Comparison of ENCODE assay signal across 11 cellular contexts in genomic region chr11:72735495-72736027, GRCh38. TPM values are rescaled to one million over a fixed set of nuclear protein-coding genes. Genes with fewer than 3 reads are reported as not detected.
A peak's percentile ranks its signal among the peaks of the same experiment; 100 is the strongest.
DNase-seq lines count a peak whose midpoint lies in the region; ATAC-seq and TF ChIP-seq lines count a peak whose summit lies in the region.
"Had no signal": no experiment of that assay in that cellular context is flagged by ENCODE, and none has a peak within 500 bp of the region (broad histone marks: within the 10 kb centered on the region; RNA-seq: fewer than 3 reads in every experiment).

No MANE protein-coding gene starts in this region.

- no peak for TF ChIP-seq POLR2A in upper lobe of left lung (IDR thresholded peaks at IDR 0.05)

- TF ChIP-seq CTCF in upper lobe of left lung (IDR thresholded peaks at IDR 0.05): no peak

- no peak for DNase-seq in activated naive CD4-positive, alpha-beta T cell treated with anti-CD3 and anti-CD28 coated beads, Interleukin-2, amount 10 ng/mL, durations not matched to agents 7 days and 5 days
- DNase-seq in activated naive CD4-positive, alpha-beta T cell treated with anti-CD3 and anti-CD28 coated beads, Interleukin-2, amount 50 U/mL, for 16 hours: no peak
- no peak for DNase-seq in activated naive CD8-positive, alpha-beta T cell treated with anti-CD3 and anti-CD28 coated beads for 36 hours
- DNase-seq in immature natural killer cell: no peak
- peak in 1 of 2 donors; percentile 75 for DNase-seq in upper lobe of left lung
- no peak for DNase-seq in DMS 273 (lab: John Stamatoyannopoulos, UW; ENCODE audit: unreplicated experiment)
- DNase-seq in activated naive CD4-positive, alpha-beta T cell treated with anti-CD3 and anti-CD28 coated beads, Interleukin-2, amount 50 U/mL, for 72 hours (ENCODE audit: low spot score in 2 of 2): no peak
- DNase-seq: GOT3 had no signal

- H3K4me1 Mint-ChIP-seq in activated naive CD4-positive, alpha-beta T cell treated with anti-CD3 and anti-CD28 coated beads, Interleukin-2, amount 10 ng/mL, durations not matched to agents 7 days and 5 days: peaks cover 55% of the 10 kb centered on the region
- peaks cover 40% of the 10 kb centered on the region for H3K4me1 Mint-ChIP-seq in activated naive CD8-positive, alpha-beta T cell treated with anti-CD3 and anti-CD28 coated beads for 36 hours
- H3K4me1 Mint-ChIP-seq in immature natural killer cell: peaks cover 84 to 97% of the 10 kb centered on the region in 2 donors

- 65 to 70% methylated on average over 6 to 8 of the region's 8 CpGs for WGBS in upper lobe of left lung, 2 donors

- ATAC-seq in upper lobe of left lung (ENCODE audit: low FRiP score in 2 of 2) (no peak), HG02588 (IDR thresholded peaks at IDR 0.05; ENCODE audit: unreplicated experiment) (no peak)
- no peak for ATAC-seq in activated naive CD4-positive, alpha-beta T cell treated with anti-CD3 and anti-CD28 coated beads, Interleukin-2, amount 50 U/mL, for 72 hours

- CTCF ChIA-PET in activated naive CD4-positive, alpha-beta T cell treated with anti-CD3 and anti-CD28 coated beads, Interleukin-2, amount 10 ng/mL, durations not matched to agents 7 days and 5 days (lab: Charles Lee): interaction anchor here (0.6 to 2.6 kb wide), 4 partner anchors 11 to 59 kb away, joined by 3 to 19 read pairs (median 10); no protein-coding TSS in a partner anchor

- H3K27ac ChIP-seq in upper lobe of left lung: peak overlapping the region; percentile 87 to 93 (median 92)
- H3K27ac ChIP-seq: parathyroid adenoma had no signal

- no peak overlapping the region for H3K4me3 Mint-ChIP-seq in activated naive CD4-positive, alpha-beta T cell treated with anti-CD3 and anti-CD28 coated beads, Interleukin-2, amount 10 ng/mL, durations not matched to agents 7 days and 5 days
- H3K4me3 Mint-ChIP-seq in activated naive CD8-positive, alpha-beta T cell treated with anti-CD3 and anti-CD28 coated beads for 36 hours: no peak overlapping the region
- peak overlapping the region in 4 of 5 donors; percentile 52 to 90 (median 68) for H3K4me3 Mint-ChIP-seq in immature natural killer cell
- H3K4me3 Mint-ChIP-seq: brain had no signal

- peaks cover 0 to 5% (median 0%) of the 10 kb centered on the region in 4 donors for H3K36me3 ChIP-seq in upper lobe of left lung

- peak overlapping the region; percentile 83 for H3K27ac Mint-ChIP-seq in activated naive CD4-positive, alpha-beta T cell treated with anti-CD3 and anti-CD28 coated beads, Interleukin-2, amount 10 ng/mL, durations not matched to agents 7 days and 5 days
- H3K27ac Mint-ChIP-seq in activated naive CD8-positive, alpha-beta T cell treated with anti-CD3 and anti-CD28 coated beads for 36 hours: peak overlapping the region; percentile 31
- peak overlapping the region; percentile 99 to 100 (median 100) for H3K27ac Mint-ChIP-seq in immature natural killer cell
- peak overlapping the region in 1 of 2 donors; percentile 93 for H3K27ac Mint-ChIP-seq in activated naive CD4-positive, alpha-beta T cell treated with anti-CD3 and anti-CD28 coated beads, Interleukin-2, amount 50 U/mL, for 72 hours

- no peak overlapping the region for H3K4me3 ChIP-seq in upper lobe of left lung

- H3K27me3 ChIP-seq in upper lobe of left lung: no peaks in the 10 kb centered on the region

- no peak for TF ChIP-seq EP300 in upper lobe of left lung (IDR thresholded peaks at IDR 0.05)

- peaks cover 52 to 76% (median 66%) of the 10 kb centered on the region in 4 donors for H3K4me1 ChIP-seq in upper lobe of left lung
- H3K4me1 ChIP-seq: parathyroid adenoma had no signal

- peaks cover 27% of the 10 kb centered on the region for H3K36me3 Mint-ChIP-seq in activated naive CD4-positive, alpha-beta T cell treated with anti-CD3 and anti-CD28 coated beads, Interleukin-2, amount 10 ng/mL, durations not matched to agents 7 days and 5 days
- H3K36me3 Mint-ChIP-seq in activated naive CD8-positive, alpha-beta T cell treated with anti-CD3 and anti-CD28 coated beads for 36 hours: peaks cover 16% of the 10 kb centered on the region
- H3K36me3 Mint-ChIP-seq in immature natural killer cell: peaks cover 4 to 18% (median 11%) of the 10 kb centered on the region in 3 donors
- peaks cover 0 to 12% of the 10 kb centered on the region in 2 donors for H3K36me3 Mint-ChIP-seq in activated naive CD4-positive, alpha-beta T cell treated with anti-CD3 and anti-CD28 coated beads, Interleukin-2, amount 50 U/mL, for 72 hours
- H3K36me3 Mint-ChIP-seq: brain had no signal

- peaks cover 4% of the 10 kb centered on the region for H3K9me3 Mint-ChIP-seq in activated naive CD4-positive, alpha-beta T cell treated with anti-CD3 and anti-CD28 coated beads, Interleukin-2, amount 10 ng/mL, durations not matched to agents 7 days and 5 days
- no peaks in the 10 kb centered on the region for H3K9me3 Mint-ChIP-seq in activated naive CD8-positive, alpha-beta T cell treated with anti-CD3 and anti-CD28 coated beads for 36 hours
- no peaks in the 10 kb centered on the region for H3K9me3 Mint-ChIP-seq in immature natural killer cell
- no peaks in the 10 kb centered on the region for H3K9me3 Mint-ChIP-seq in activated naive CD4-positive, alpha-beta T cell treated with anti-CD3 and anti-CD28 coated beads, Interleukin-2, amount 50 U/mL, for 72 hours

- H3K9me3 ChIP-seq in upper lobe of left lung: peaks cover 0 to 3% (median 0%) of the 10 kb centered on the region in 4 donors

- H3K27me3 Mint-ChIP-seq in activated naive CD4-positive, alpha-beta T cell treated with anti-CD3 and anti-CD28 coated beads, Interleukin-2, amount 10 ng/mL, durations not matched to agents 7 days and 5 days: no peaks in the 10 kb centered on the region
- H3K27me3 Mint-ChIP-seq in activated naive CD8-positive, alpha-beta T cell treated with anti-CD3 and anti-CD28 coated beads for 36 hours: no peaks in the 10 kb centered on the region
- H3K27me3 Mint-ChIP-seq in immature natural killer cell (ENCODE audit: low read depth in 3 of 3): peaks cover 13 to 26% (median 25%) of the 10 kb centered on the region in 3 donors

RNA-seq across cellular contexts. Expression of gene ARAP1, which starts 16.6 kb away (rescaled TPM):
- 10 to 100 TPM; 49.3 to 52.3 TPM for total RNA-seq in activated naive CD8-positive, alpha-beta T cell treated with anti-CD3 and anti-CD28 coated beads for 36 hours
- polyA plus RNA-seq in immature natural killer cell: 10 to 100 TPM in 2 of 3 donors, 1 to 10 TPM in 1; 4.7 to 34.6 (median 16.4) TPM
- 1,000 to 10,000 TPM in 1 of 6 donors, 100 to 1,000 TPM in 5; 217 to 1,154 (median 269) TPM for total RNA-seq in upper lobe of left lung
- 100 to 1,000 TPM; 102 to 121 TPM for total RNA-seq in activated naive CD4-positive, alpha-beta T cell treated with anti-CD3 and anti-CD28 coated beads, Interleukin-2, amount 50 U/mL, for 72 hours

RNA-seq across cellular contexts. Expression of gene STARD10, which starts 58.3 kb away (rescaled TPM):
- total RNA-seq in activated naive CD8-positive, alpha-beta T cell treated with anti-CD3 and anti-CD28 coated beads for 36 hours: 1 to 10 TPM; 6.2 to 6.4 TPM
- 10 to 100 TPM; 26.3 to 50.1 (median 35.6) TPM for polyA plus RNA-seq in immature natural killer cell
- 100 to 1,000 TPM in 5 of 6 donors, 10 to 100 TPM in 1; 93.2 to 227 (median 151) TPM for total RNA-seq in upper lobe of left lung
- total RNA-seq in activated naive CD4-positive, alpha-beta T cell treated with anti-CD3 and anti-CD28 coated beads, Interleukin-2, amount 50 U/mL, for 72 hours: 10 to 100 TPM in 1 of 2 donors, 1 to 10 TPM in 1; 8.0 to 11.9 TPM

Comparison
In these comparisons a context has a peak if more than half of its experiments do, and no peak if none do; other contexts are left out.
1. H3K4me3 Mint-ChIP-seq: peak in immature natural killer cell (4 of 5); none in activated naive CD4-positive, alpha-beta T cell treated with anti-CD3 and anti-CD28 coated beads, Interleukin-2, amount 10 ng/mL, durations not matched to agents 7 days and 5 days (single experiment) and activated naive CD8-positive, alpha-beta T cell treated with anti-CD3 and anti-CD28 coated beads for 36 hours (single experiment).
2. RNA of gene STARD10, which starts 58.3 kb away (total RNA-seq): 93.2 to 227 TPM in upper lobe of left lung; 8.0 to 11.9 TPM in activated naive CD4-positive, alpha-beta T cell treated with anti-CD3 and anti-CD28 coated beads, Interleukin-2, amount 50 U/mL, for 72 hours and 6.2 to 6.4 TPM in activated naive CD8-positive, alpha-beta T cell treated with anti-CD3 and anti-CD28 coated beads for 36 hours; every median in the first group is over 4 times any median in the second.